28 cellular contexts compared by ENCODE assay signal in the genomic region with DNA sequence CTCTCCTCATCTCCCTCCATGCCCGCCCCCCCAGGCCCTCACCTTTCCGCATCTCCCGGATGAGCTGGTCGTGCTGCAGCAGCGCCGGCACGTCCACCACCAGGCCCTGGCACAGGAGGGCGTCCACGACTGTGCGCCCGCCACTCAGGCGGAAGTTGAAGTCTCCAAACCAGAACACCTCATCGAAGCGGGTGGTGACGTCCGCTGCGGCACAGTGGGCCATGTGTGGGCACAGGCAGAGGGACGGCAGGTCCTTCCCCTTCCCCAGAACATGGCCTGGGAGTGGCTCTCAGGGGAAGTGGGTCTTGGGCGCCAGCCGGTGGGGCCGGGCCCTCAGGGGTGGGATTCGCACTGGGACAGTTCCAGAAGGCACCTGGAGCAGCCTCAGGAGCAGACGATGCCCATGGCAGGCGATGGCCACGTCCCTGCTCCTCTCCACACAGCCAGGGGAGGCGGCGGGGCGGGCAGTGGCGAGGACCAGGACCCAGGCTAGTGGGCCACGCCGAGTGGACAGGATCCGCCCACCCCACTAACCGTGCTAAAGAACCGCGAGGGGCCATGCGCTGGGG.
"Had no signal": no experiment of that assay in that cellular context is flagged by ENCODE, and none has a peak within 500 bp of the region (broad histone marks: within the 10 kb centered on the region; RNA-seq: fewer than 3 reads in every experiment).

No MANE protein-coding gene starts in this region.

- ATAC-seq: naive thymus-derived CD8-positive, alpha-beta T cell; natural killer cell treated with Interleukin-12 subunit alpha and Interleukin-12 subunit beta and Interleukin-15 and Interleukin-18, amount 100 ng/mL, for 72 hours; psoas muscle; right cardiac atrium; sciatic nerve; stimulated activated memory B cell treated with anti-CD40 and anti-IgM and Interleukin-4, amounts not matched to agents 10 μg/mL and 1 μg/mL and 100 μg/mL, for 72 hours; stimulated activated naive CD8-positive, alpha-beta T cell treated with anti-CD3 and anti-CD28 coated beads, Interleukin-15, amount 100 ng/mL, for 72 hours; stimulated activated naive CD8-positive, alpha-beta T cell treated with anti-CD3 and anti-CD28 coated beads, Interleukin-15, Interleukin-2, amounts not matched to agents 100 U/mL and 50 U/mL, for 24 hours; upper lobe of right lung had no signal

- H3K4me3 ChIP-seq: ovary, psoas muscle, skin epidermis, smooth muscle cell, spleen, suprapubic skin, testis, tibial artery, transverse colon, upper lobe of right lung, uterus had no signal

- H3K4me2 ChIP-seq: smooth muscle cell had no signal

- H3K9me3 ChIP-seq: ovary, psoas muscle, spleen, suprapubic skin, testis, tibial artery, transverse colon, upper lobe of right lung, uterus had no signal

- H3K4me1 ChIP-seq: parathyroid adenoma, testis, uterus had no signal

- H3K79me2 ChIP-seq: parathyroid adenoma had no signal

- H3K27me3 ChIP-seq: ovary, spleen, suprapubic skin, testis, tibial artery, transverse colon, upper lobe of right lung, uterus had no signal

- H3K27ac ChIP-seq: ovary, parathyroid adenoma, psoas muscle, skin epidermis, spleen, suprapubic skin, testis, tibial artery, transverse colon, upper lobe of right lung, uterus had no signal

- H2AFZ ChIP-seq: parathyroid adenoma had no signal

- H3K36me3 ChIP-seq: ovary, transverse colon, uterus had no signal

- DNase-seq: naive thymus-derived CD8-positive, alpha-beta T cell; nephron progenitor cell; occipital lobe; ovary; psoas muscle; right cardiac atrium; spleen; stimulated activated CD4-positive, alpha-beta T cell treated with anti-CD3 and anti-CD28 coated beads, Interleukin-12 subunit alpha, Interleukin-12 subunit beta, amount 100 ng/mL, for 4 hours; stimulated activated CD4-positive, alpha-beta T cell treated with anti-CD3 and anti-CD28 coated beads, Interleukin-1b, Interleukin-23, amount 100 ng/mL, for 48 hours; stimulated activated CD4-positive, alpha-beta T cell treated with anti-CD3 and anti-CD28 coated beads, Interleukin-4, amount 100 ng/mL, for 1 hour; stimulated activated CD4-positive, alpha-beta T cell treated with anti-CD3 and anti-CD28 coated beads, Interleukin-4, amount 100 ng/mL, for 4 hours; stimulated activated CD8-positive, alpha-beta memory T cell treated with anti-CD3 and anti-CD28 coated beads, Interleukin-4, amount 100 ng/mL, for 48 hours; stimulated activated naive CD4-positive, alpha-beta T cell; stimulated activated naive CD8-positive, alpha-beta T cell treated with anti-CD3 and anti-CD28 coated beads, Interleukin-15, amount 100 ng/mL, for 72 hours; stimulated activated naive CD8-positive, alpha-beta T cell treated with anti-CD3 and anti-CD28 coated beads, Interleukin-15, Interleukin-2, amounts not matched to agents 100 U/mL and 50 U/mL, for 24 hours; substantia nigra; testis; tibial artery; transverse colon; upper lobe of right lung; uterus had no signal

- H3K9ac ChIP-seq: parathyroid adenoma had no signal
